ENCODE assay signal across 8 cellular contexts in genomic region chr3:15861163-15861562, GRCh38.
DNase-seq lines count a peak whose midpoint lies in the region; ATAC-seq and TF ChIP-seq lines count a peak whose summit lies in the region.

No MANE protein-coding gene starts in this region.

- H3K4me1 Mint-ChIP-seq in nephron: peaks cover 11% of the 10 kb centered on the region

- peak overlapping the region; percentile 92 to 97 (median 95) for H3K4me3 Mint-ChIP-seq in nephron

- DNase-seq in DMS79 treated with DMSO at 0.1 percent for 48 hours (lab: John Stamatoyannopoulos, UW) (peak; percentile 7), DMS79 (lab: John Stamatoyannopoulos, UW) (no peak), NAMALWA (ENCODE audit: low spot score) (peak; percentile 21), body of pancreas (no peak), hepatic stellate cell (ENCODE audit: low spot score) (no peak), GM13977 (ENCODE audit: low spot score) (no peak)
- DNase-seq in stimulated activated CD8-positive, alpha-beta memory T cell treated with anti-CD3 and anti-CD28 coated beads, Interleukin-4, amount 100 ng/mL, for 48 hours: no peak

- no peak overlapping the region for H3K4me3 ChIP-seq in body of pancreas

- peaks cover 5% of the 10 kb centered on the region for H3K36me3 Mint-ChIP-seq in nephron (ENCODE audit: low read depth)

- intact Hi-C loops in body of pancreas (cut with DNase I): no loop called here

- peaks cover 5% of the 10 kb centered on the region for H3K9me3 Mint-ChIP-seq in nephron

- ATAC-seq in body of pancreas: no peak

- peak overlapping the region in 3 of 4 donors; percentile 93 to 97 (median 96) for H3K27ac ChIP-seq in body of pancreas

- peaks cover 22% of the 10 kb centered on the region for H3K4me1 ChIP-seq in body of pancreas

- in situ Hi-C loops in GM13977 (cut with MboI; ENCODE audit: low pct_unique_long_range_greater_than_20kb, low sequenced_read_pairs, unreplicated experiment): no loop called here

- 12 to 19% methylated on average over 4 of the region's 4 CpGs for WGBS in body of pancreas, 2 donors

- no peak for TF ChIP-seq POLR2A in body of pancreas (IDR thresholded peaks at IDR 0.05)

- TF ChIP-seq CTCF in body of pancreas (IDR thresholded peaks at IDR 0.05) (no peak), nephron (IDR thresholded peaks at IDR 0.05; ENCODE audit: unreplicated experiment in 3 of 3) (no peak), GM13977 (IDR thresholded peaks at IDR 0.05; ENCODE audit: extremely low read depth, insufficient read depth, missing control alignments) (no peak)

- H3K36me3 ChIP-seq in body of pancreas (replicated peaks in 1 of 2; ENCODE audit: insufficient read depth in 1 of 2, low read depth in 2 of 2): no peaks in the 10 kb centered on the region

- peaks cover 3% of the 10 kb centered on the region for H3K27me3 Mint-ChIP-seq in nephron (ENCODE audit: low read depth)

- H3K27me3 ChIP-seq in body of pancreas: no peaks in the 10 kb centered on the region

- peak overlapping the region; percentile 50 to 96 (median 94) for H3K27ac Mint-ChIP-seq in nephron

- no peaks in the 10 kb centered on the region for H3K9me3 ChIP-seq in body of pancreas

Comparison
In these comparisons a context has a peak if more than half of its experiments do, and no peak if none do; other contexts are left out.
1. DNase-seq: peak in DMS79 treated with DMSO at 0.1 percent for 48 hours (single experiment) and NAMALWA (single experiment); none in DMS79 (single experiment), body of pancreas (0 of 4), hepatic stellate cell (single experiment), GM13977 (single experiment) and stimulated activated CD8-positive, alpha-beta memory T cell treated with anti-CD3 and anti-CD28 coated beads, Interleukin-4, amount 100 ng/mL, for 48 hours (single experiment).